Comparison of ENCODE assay signal across 4 cellular contexts in the genomic region with DNA sequence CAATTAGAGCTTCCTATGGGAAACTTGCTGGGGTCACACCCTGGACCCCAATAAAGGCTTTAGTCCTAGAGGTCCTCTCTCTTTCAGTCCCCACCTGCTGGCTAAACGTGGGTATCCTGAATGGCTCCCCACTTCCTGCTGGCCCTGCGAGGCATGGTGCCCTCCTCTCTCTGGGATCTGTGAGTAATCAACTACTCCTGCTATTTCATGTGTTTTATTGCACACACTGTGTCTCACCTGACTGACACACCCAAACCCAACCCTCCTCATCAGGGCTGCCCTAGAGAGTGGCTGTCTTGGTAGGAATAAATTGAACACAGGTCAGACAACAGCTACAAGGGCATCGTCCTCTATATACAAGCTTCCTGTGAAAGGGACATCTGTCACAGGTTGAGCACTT. TPM values are rescaled to one million over a fixed set of nuclear protein-coding genes. Genes with fewer than 3 reads are reported as not detected.
"Had no signal": no experiment of that assay in that cellular context is flagged by ENCODE, and none has a peak within 500 bp of the region (broad histone marks: within the 10 kb centered on the region; RNA-seq: fewer than 3 reads in every experiment).

No MANE protein-coding gene starts in this region.

RNA-seq across cellular contexts. Expression of gene FAM153A, which starts 39.8 kb away (rescaled TPM):
- total RNA-seq: LHCN-M2, M059J, MCF 10A, NCI-H460 had no signal
